In genomic region chr1:235073968-235074334, GRCh38 we compare ENCODE assay signal across 9 cellular contexts. TPM values are rescaled to one million over a fixed set of nuclear protein-coding genes. Genes with fewer than 3 reads are reported as not detected.
A peak's percentile ranks its signal among the peaks of the same experiment; 100 is the strongest.
DNase-seq lines count a peak whose midpoint lies in the region; ATAC-seq and TF ChIP-seq lines count a peak whose summit lies in the region.
"Had no signal": no experiment of that assay in that cellular context is flagged by ENCODE, and none has a peak within 500 bp of the region (broad histone marks: within the 10 kb centered on the region; RNA-seq: fewer than 3 reads in every experiment).

No MANE protein-coding gene starts in this region.

- peak overlapping the region in 2 of 3 donors; percentile 6 to 13 for H3K4me3 ChIP-seq in liver (ENCODE audit: low read depth in 1 of 3, low read length in 3 of 3)
- no peak overlapping the region for H3K4me3 ChIP-seq in uterus

- peak overlapping the region; percentile 4 to 94 for H3K9ac ChIP-seq in liver (ENCODE audit: low read depth in 1 of 2, low read length in 2 of 2)

- no peak overlapping the region for H3K4me3 Mint-ChIP-seq in activated T-helper 1 cell treated with anti-CD3 and anti-CD28 coated beads, Interleukin-12 subunit alpha, Interleukin-12 subunit beta, Interleukin-2, Interleukin-4 antibody, amounts not matched to agents 30 ng/mL and 10 ng/mL and 1 ng/mL, durations not matched to agents 14 hours and 24 hours and 36 hours

- ATAC-seq in Right ventricle myocardium superior (ENCODE audit: poor library complexity) (peak; percentile 0), left cardiac atrium (no peak), GM19397 (IDR thresholded peaks at IDR 0.05; ENCODE audit: unreplicated experiment) (no peak), GM19395 (IDR thresholded peaks at IDR 0.05; ENCODE audit: unreplicated experiment) (no peak)

- TF ChIP-seq RAD21 in liver (IDR thresholded peaks at IDR 0.05): no peak

- peaks cover 4% of the 10 kb centered on the region for H3K36me3 Mint-ChIP-seq in activated T-helper 1 cell treated with anti-CD3 and anti-CD28 coated beads, Interleukin-12 subunit alpha, Interleukin-12 subunit beta, Interleukin-2, Interleukin-4 antibody, amounts not matched to agents 30 ng/mL and 10 ng/mL and 1 ng/mL, durations not matched to agents 14 hours and 24 hours and 36 hours (ENCODE audit: low read depth)

- no peaks in the 10 kb centered on the region for H3K27me3 Mint-ChIP-seq in activated T-helper 1 cell treated with anti-CD3 and anti-CD28 coated beads, Interleukin-12 subunit alpha, Interleukin-12 subunit beta, Interleukin-2, Interleukin-4 antibody, amounts not matched to agents 30 ng/mL and 10 ng/mL and 1 ng/mL, durations not matched to agents 14 hours and 24 hours and 36 hours (ENCODE audit: insufficient read depth)
- H3K27me3 Mint-ChIP-seq: stimulated activated naive CD8-positive, alpha-beta T cell treated with anti-CD3 and anti-CD28 coated beads, Interleukin-15, amount 100 ng/mL, for 72 hours had no signal

- DNase-seq in Right ventricle myocardium superior (no peak), left cardiac atrium (no peak), uterus (no peak), NCI-H524 (lab: John Stamatoyannopoulos, UW) (no peak)
- no peak for DNase-seq in activated T-helper 1 cell treated with anti-CD3 and anti-CD28 coated beads, Interleukin-12 subunit alpha, Interleukin-12 subunit beta, Interleukin-2, Interleukin-4 antibody, amounts not matched to agents 30 ng/mL and 10 ng/mL and 1 ng/mL, durations not matched to agents 14 hours and 24 hours and 36 hours (ENCODE audit: low spot score)

- no peaks in the 10 kb centered on the region for H3K9me3 Mint-ChIP-seq in activated T-helper 1 cell treated with anti-CD3 and anti-CD28 coated beads, Interleukin-12 subunit alpha, Interleukin-12 subunit beta, Interleukin-2, Interleukin-4 antibody, amounts not matched to agents 30 ng/mL and 10 ng/mL and 1 ng/mL, durations not matched to agents 14 hours and 24 hours and 36 hours
- H3K9me3 Mint-ChIP-seq: stimulated activated naive CD8-positive, alpha-beta T cell treated with anti-CD3 and anti-CD28 coated beads, Interleukin-15, amount 100 ng/mL, for 72 hours had no signal

- intact Hi-C loops in Right ventricle myocardium superior (cut with DNase I) (loop anchor here (2.0 to 10.0 kb wide), 3 partner anchors 87 to 349 kb away; no protein-coding TSS in a partner anchor), left cardiac atrium (cut with DNase I) (loop anchor here (2.0 to 10.0 kb wide), 5 partner anchors 77 to 467 kb away; no protein-coding TSS in a partner anchor), uterus (cut with DNase I; ENCODE audit: low total_unique reads) (loop anchor here (10.0 kb wide), 3 partner anchors 69 to 469 kb away; no protein-coding TSS in a partner anchor)
- intact Hi-C loops in activated T-helper 1 cell treated with anti-CD3 and anti-CD28 coated beads, Interleukin-12 subunit alpha, Interleukin-12 subunit beta, Interleukin-2, Interleukin-4 antibody, amounts not matched to agents 30 ng/mL and 10 ng/mL and 1 ng/mL, durations not matched to agents 14 hours and 24 hours and 36 hours (cut with micrococcal nuclease): loop anchor here (1.0 to 2.0 kb wide), 3 partner anchors 111 to 301 kb away; no protein-coding TSS in a partner anchor

- H3K27me3 ChIP-seq in liver (ENCODE audit: control insufficient read depth in 4 of 4, insufficient read depth in 4 of 4, low read length in 3 of 4) (no peaks in the 10 kb centered on the region), uterus (no peaks in the 10 kb centered on the region)

- H3K36me3 ChIP-seq in liver (ENCODE audit: control insufficient read depth in 4 of 4, insufficient read depth in 3 of 4, low read depth in 1 of 4, low read length in 3 of 4): no peaks in the 10 kb centered on the region
- H3K36me3 ChIP-seq in uterus: no peaks in the 10 kb centered on the region

- TF ChIP-seq CTCF in liver (IDR thresholded peaks at IDR 0.05; ENCODE audit: low read depth, low read length, missing input control) (no peak), uterus (IDR thresholded peaks at IDR 0.05) (no peak)

- H3K4me1 Mint-ChIP-seq in activated T-helper 1 cell treated with anti-CD3 and anti-CD28 coated beads, Interleukin-12 subunit alpha, Interleukin-12 subunit beta, Interleukin-2, Interleukin-4 antibody, amounts not matched to agents 30 ng/mL and 10 ng/mL and 1 ng/mL, durations not matched to agents 14 hours and 24 hours and 36 hours (ENCODE audit: low read depth): peaks cover 50% of the 10 kb centered on the region

- H3K9me3 ChIP-seq in liver (ENCODE audit: control insufficient read depth in 4 of 4, low read length in 3 of 4) (no peaks in the 10 kb centered on the region), uterus (no peaks in the 10 kb centered on the region)

- peak overlapping the region; percentile 99 for H3K27ac Mint-ChIP-seq in activated T-helper 1 cell treated with anti-CD3 and anti-CD28 coated beads, Interleukin-12 subunit alpha, Interleukin-12 subunit beta, Interleukin-2, Interleukin-4 antibody, amounts not matched to agents 30 ng/mL and 10 ng/mL and 1 ng/mL, durations not matched to agents 14 hours and 24 hours and 36 hours

- peaks cover 5 to 65% (median 33%) of the 10 kb centered on the region in 4 donors for H3K4me1 ChIP-seq in liver (ENCODE audit: control insufficient read depth in 4 of 4, insufficient read depth in 4 of 4, low read length in 3 of 4)
- peaks cover 7 to 10% of the 10 kb centered on the region in 2 donors for H3K4me1 ChIP-seq in uterus

- WGBS in liver: 29% methylated on average over 8 of the region's 8 CpGs

- no peak for TF ChIP-seq POLR2A in uterus (IDR thresholded peaks at IDR 0.05)

- H3K27ac ChIP-seq in liver (ENCODE audit: low read depth in 1 of 2, low read length in 2 of 2) (peak overlapping the region; percentile 89 to 96), uterus (peak overlapping the region; percentile 84 to 89)

TF ChIP-seq in liver, 16 proteins besides CTCF, POLR2A, EP300 and RAD21:
- TF ChIP-seq JUND (IDR thresholded peaks at IDR 0.05) (no peak), NR2F2 (IDR thresholded peaks at IDR 0.05) (no peak), FOXA1 (IDR thresholded peaks at IDR 0.05) (no peak), FOXA2 (IDR thresholded peaks at IDR 0.05) (no peak), TAF1 (conservative IDR thresholded peaks at IDR 0.05) (no peak), HNF4A (conservative IDR thresholded peaks at IDR 0.05) (no peak)

RNA-seq across cellular contexts. Expression of gene TOMM20, which starts 54.7 kb away (rescaled TPM):
- total RNA-seq in Right ventricle myocardium superior: 76.7 TPM
- 10 to 100 TPM; 69.3 to 95.7 TPM for total RNA-seq in left cardiac atrium
- 112 and 137 TPM in 2 replicates for total RNA-seq in activated T-helper 1 cell treated with anti-CD3 and anti-CD28 coated beads, Interleukin-12 subunit alpha, Interleukin-12 subunit beta, Interleukin-2, Interleukin-4 antibody, amounts not matched to agents 30 ng/mL and 10 ng/mL and 1 ng/mL, durations not matched to agents 14 hours and 24 hours and 36 hours
- 10 to 100 TPM; 34.9 to 43.3 TPM for total RNA-seq in liver
- 10 to 100 TPM; 33.4 to 74.4 TPM for polyA plus RNA-seq in liver
- total RNA-seq in uterus: 100 to 1,000 TPM in 2 of 4 donors, 10 to 100 TPM in 2; 72.9 to 149 (median 110) TPM

Comparison
In these comparisons a context has a peak if more than half of its experiments do, and no peak if none do; other contexts are left out.
1. H3K4me3 ChIP-seq: peak in liver (2 of 3); none in uterus (0 of 2).